Comparison of ENCODE assay signal across 8 cellular contexts in the genomic region with DNA sequence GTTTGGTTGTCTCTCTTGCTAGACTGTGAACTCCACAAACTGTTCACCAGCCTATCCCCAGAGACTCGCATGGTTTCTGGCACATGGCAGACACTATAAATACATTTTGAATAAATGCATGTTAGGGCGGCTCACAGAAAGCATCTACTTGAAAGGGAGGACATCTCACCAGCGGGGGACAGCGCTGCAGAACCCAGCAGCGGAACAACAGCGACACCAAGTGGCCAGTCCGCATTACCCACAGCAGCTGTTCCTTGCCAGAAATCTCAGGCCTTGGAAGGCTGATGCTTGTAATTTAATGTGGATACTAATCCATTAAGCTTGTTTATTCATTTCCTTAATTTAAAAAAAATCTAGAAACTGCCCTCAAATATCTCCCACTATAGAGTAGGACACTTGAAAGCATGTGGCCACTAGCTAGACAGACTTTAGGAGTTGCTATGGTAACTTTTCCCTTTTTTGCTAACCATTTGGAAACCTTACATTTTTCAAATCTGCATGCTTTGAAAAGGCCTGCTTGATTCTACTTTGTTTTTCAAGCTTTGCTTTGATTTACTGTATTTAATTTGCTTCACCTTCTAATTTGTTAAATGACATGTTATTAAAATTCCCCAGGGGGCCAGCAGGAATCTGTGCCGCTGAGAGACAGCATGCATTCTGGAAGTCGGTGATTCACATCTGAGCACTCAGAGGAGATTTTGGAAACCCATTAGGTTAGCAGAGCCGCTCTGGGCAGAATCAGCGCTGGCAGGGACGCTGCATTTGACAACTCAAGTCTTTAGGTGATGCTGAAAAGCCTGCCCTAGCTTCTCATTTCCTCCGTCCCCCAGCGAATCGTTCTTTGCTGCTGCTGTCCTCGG.
DNase-seq lines count a peak whose midpoint lies in the region; ATAC-seq and TF ChIP-seq lines count a peak whose summit lies in the region.

No MANE protein-coding gene starts in this region.

- H3K36me3 Mint-ChIP-seq in activated T-helper 2 cell treated with anti-CD3 and anti-CD28 coated beads, Interferon-gamma antibody, Interleukin-2, Interleukin-4, amounts not matched to agents 10 μg/mL and 5 μg/mL and 100 μg/mL, durations not matched to agents 14 hours and 24 hours and 36 hours (ENCODE audit: low read depth) = no peaks in the 10 kb centered on the region

- H3K27me3 ChIP-seq in Karpas-422 (ENCODE audit: low read length) (no peaks in the 10 kb centered on the region), osteoblast (ENCODE audit: insufficient read depth, low read length) (no peaks in the 10 kb centered on the region), thyroid gland (no peaks in the 10 kb centered on the region)

- intact Hi-C loops in activated T-helper 2 cell treated with anti-CD3 and anti-CD28 coated beads, Interferon-gamma antibody, Interleukin-2, Interleukin-4, amounts not matched to agents 10 μg/mL and 5 μg/mL and 100 μg/mL, durations not matched to agents 14 hours and 24 hours and 36 hours (cut with micrococcal nuclease) = loop anchor here (1.0 to 10.0 kb wide), 5 partner anchors 131 to 819 kb away; partner anchors contain the start of gene SAMD13
- intact Hi-C loops in thyroid gland (cut with DNase I) = loop anchor here (10.0 kb wide), 2 partner anchors 319 to 619 kb away; no protein-coding TSS in a partner anchor

- no peak overlapping the region for H3K4me3 Mint-ChIP-seq in activated T-helper 2 cell treated with anti-CD3 and anti-CD28 coated beads, Interferon-gamma antibody, Interleukin-2, Interleukin-4, amounts not matched to agents 10 μg/mL and 5 μg/mL and 100 μg/mL, durations not matched to agents 14 hours and 24 hours and 36 hours (ENCODE audit: low read depth)

- no peak overlapping the region for H3K9ac ChIP-seq in Karpas-422 (ENCODE audit: low read length)

- no peak overlapping the region for H3K27ac Mint-ChIP-seq in activated T-helper 2 cell treated with anti-CD3 and anti-CD28 coated beads, Interferon-gamma antibody, Interleukin-2, Interleukin-4, amounts not matched to agents 10 μg/mL and 5 μg/mL and 100 μg/mL, durations not matched to agents 14 hours and 24 hours and 36 hours

- no peaks in the 10 kb centered on the region for H3K36me3 ChIP-seq in Karpas-422 (ENCODE audit: insufficient read depth, low read length)
- no peaks in the 10 kb centered on the region for H3K36me3 ChIP-seq in osteoblast (ENCODE audit: insufficient read depth, low read length)
- no peaks in the 10 kb centered on the region for H3K36me3 ChIP-seq in thyroid gland

- no peaks in the 10 kb centered on the region for H4K20me1 ChIP-seq in Karpas-422 (ENCODE audit: insufficient read depth, low read depth, low read length)
- H4K20me1 ChIP-seq in osteoblast (ENCODE audit: insufficient read depth, low read length) = no peaks in the 10 kb centered on the region

- no peak for TF ChIP-seq POLR2A in thyroid gland (IDR thresholded peaks at IDR 0.05)

- no peak overlapping the region for H2AFZ ChIP-seq in Karpas-422 (ENCODE audit: low read length)
- no peak overlapping the region for H2AFZ ChIP-seq in osteoblast (ENCODE audit: low read length)

- H3K4me3 ChIP-seq in Karpas-422 (ENCODE audit: low read length) (no peak overlapping the region), foreskin fibroblast (ENCODE audit: low read depth in 1 of 2, low read length in 2 of 2) (no peak overlapping the region), osteoblast (ENCODE audit: insufficient read depth, low read length) (no peak overlapping the region), thyroid gland (replicated peaks in 1 of 3) (no peak overlapping the region)

- H3K4me2 ChIP-seq in Karpas-422 (ENCODE audit: low read depth, low read length, poor library complexity, severe bottlenecking) (no peak overlapping the region), osteoblast (ENCODE audit: insufficient read depth, low read length) (peak overlapping the region; percentile 59)

- peaks cover 7% of the 10 kb centered on the region for H3K4me1 ChIP-seq in Karpas-422 (ENCODE audit: low read length)
- H3K4me1 ChIP-seq in osteoblast (ENCODE audit: insufficient read depth, low read length) = peaks cover 7% of the 10 kb centered on the region
- H3K4me1 ChIP-seq in thyroid gland = no peaks in the 10 kb centered on the region

- no peaks in the 10 kb centered on the region for H3K9me3 ChIP-seq in Karpas-422 (ENCODE audit: low read length)
- no peaks in the 10 kb centered on the region for H3K9me3 ChIP-seq in osteoblast (ENCODE audit: low read depth, low read length)
- no peaks in the 10 kb centered on the region for H3K9me3 ChIP-seq in thyroid gland

- peak; percentile 91 for TF ChIP-seq CTCF in foreskin fibroblast (IDR thresholded peaks at IDR 0.05; ENCODE audit: low read depth, low read length)
- peak; percentile 99 for TF ChIP-seq CTCF in osteoblast (IDR thresholded peaks at IDR 0.05; ENCODE audit: extremely low read depth, low read depth, low read length)
- TF ChIP-seq CTCF in thyroid gland (IDR thresholded peaks at IDR 0.05) = peak; percentile 83 to 95 (median 90)

- WGBS in thyroid gland, 2 donors = 28 to 37% methylated on average over 16 of the region's 16 CpGs

- H3K9me3 Mint-ChIP-seq in activated T-helper 2 cell treated with anti-CD3 and anti-CD28 coated beads, Interferon-gamma antibody, Interleukin-2, Interleukin-4, amounts not matched to agents 10 μg/mL and 5 μg/mL and 100 μg/mL, durations not matched to agents 14 hours and 24 hours and 36 hours = no peaks in the 10 kb centered on the region

- H3K9me2 ChIP-seq in Karpas-422 (replicated peaks; ENCODE audit: insufficient read depth, low read length) = no peaks in the 10 kb centered on the region

- DNase-seq in D341Med (ENCODE audit: low spot score) (peak; percentile 83), Karpas-422 (peak; percentile 89), RKO (ENCODE audit: low spot score) (peak; percentile 76), foreskin fibroblast (peak; percentile 72 to 92), osteoblast (ENCODE audit: insufficient read length, low spot score, missing footprints) (peak; percentile 93), thyroid gland (peak; percentile 70 to 72)
- DNase-seq in activated T-helper 2 cell treated with anti-CD3 and anti-CD28 coated beads, Interferon-gamma antibody, Interleukin-2, Interleukin-4, amounts not matched to agents 10 μg/mL and 5 μg/mL and 100 μg/mL, durations not matched to agents 14 hours and 24 hours and 36 hours (ENCODE audit: low spot score) = peak; percentile 64

- H3K27me3 Mint-ChIP-seq in activated T-helper 2 cell treated with anti-CD3 and anti-CD28 coated beads, Interferon-gamma antibody, Interleukin-2, Interleukin-4, amounts not matched to agents 10 μg/mL and 5 μg/mL and 100 μg/mL, durations not matched to agents 14 hours and 24 hours and 36 hours (ENCODE audit: low read depth) = peaks cover 8% of the 10 kb centered on the region

- H3K79me2 ChIP-seq in Karpas-422 (ENCODE audit: low read length) = no peaks in the 10 kb centered on the region
- no peaks in the 10 kb centered on the region for H3K79me2 ChIP-seq in osteoblast (ENCODE audit: insufficient read depth, low read length)

- H3K4me1 Mint-ChIP-seq in activated T-helper 2 cell treated with anti-CD3 and anti-CD28 coated beads, Interferon-gamma antibody, Interleukin-2, Interleukin-4, amounts not matched to agents 10 μg/mL and 5 μg/mL and 100 μg/mL, durations not matched to agents 14 hours and 24 hours and 36 hours (ENCODE audit: low read depth) = peaks cover 7% of the 10 kb centered on the region

- H3K27ac ChIP-seq in Karpas-422 (ENCODE audit: low read length) (no peak overlapping the region), osteoblast (ENCODE audit: low read depth, low read length) (no peak overlapping the region), thyroid gland (no peak overlapping the region)

- ATAC-seq in GM21390 (IDR thresholded peaks at IDR 0.05; ENCODE audit: unreplicated experiment) = peak; percentile 78
